Comparison of ENCODE assay signal across 8 cellular contexts in genomic region chr2:216693414-216694100, GRCh38. TPM values are rescaled to one million over a fixed set of nuclear protein-coding genes. Genes with fewer than 3 reads are reported as not detected.
DNase-seq lines count a peak whose midpoint lies in the region; ATAC-seq, FAIRE-seq and TF ChIP-seq lines count a peak whose summit lies in the region.

No MANE protein-coding gene starts in this region.

- peak overlapping the region; percentile 100 for H3K4me2 ChIP-seq in MM.1S (ENCODE audit: low read depth, low read length)
- H3K4me2 ChIP-seq in neural cell (ENCODE audit: low read length) = peak overlapping the region; percentile 79

- TF ChIP-seq CTCF in CD8-positive, alpha-beta T cell (IDR thresholded peaks at IDR 0.05) = no peak
- TF ChIP-seq CTCF in MM.1S (IDR thresholded peaks at IDR 0.05; ENCODE audit: low read length) (no peak), colonic mucosa (IDR thresholded peaks at IDR 0.05) (no peak), neural cell (IDR thresholded peaks at IDR 0.05; ENCODE audit: poor library complexity, severe bottlenecking) (no peak)

- intact Hi-C loops in CD8-positive, alpha-beta T cell (cut with DNase I, micrococcal nuclease) = loop anchor here in 1 of 2 experiments (10.0 kb wide), 1 partner anchor 471 kb away; no protein-coding TSS in a partner anchor
- intact Hi-C loops in colonic mucosa (cut with DNase I) = loop anchor here (10.0 kb wide), 2 partner anchors 361 to 471 kb away; no protein-coding TSS in a partner anchor

- peak overlapping the region; percentile 45 for H3K4me3 ChIP-seq in CD8-positive, alpha-beta T cell (ENCODE audit: low read depth, low read length)
- H3K4me3 ChIP-seq in MM.1S (ENCODE audit: low read length) (peak overlapping the region; percentile 69), colonic mucosa (peak overlapping the region; percentile 35), neural cell (ENCODE audit: low read length) (peak overlapping the region; percentile 79)

- H3F3A ChIP-seq in MM.1S (ENCODE audit: insufficient read depth, low read length) (peaks cover 7% of the 10 kb centered on the region; the same call in 1 of the 2 replicates), neural cell (ENCODE audit: insufficient read depth, low read length, poor library complexity, severe bottlenecking) (peaks cover 8% of the 10 kb centered on the region)

- H3K9ac ChIP-seq in MM.1S (ENCODE audit: low read length) (no peak overlapping the region), colonic mucosa (ENCODE audit: low read depth in 2 of 2, low read length in 2 of 2) (peak overlapping the region; percentile 46 to 64), neural cell (ENCODE audit: low read length) (peak overlapping the region; percentile 59)

- ATAC-seq in CD8-positive, alpha-beta T cell = no peak
- no peak for ATAC-seq in HG03108 (IDR thresholded peaks at IDR 0.05; ENCODE audit: unreplicated experiment)

- peak overlapping the region; percentile 84 for H3K4me3 Mint-ChIP-seq in CD8-positive, alpha-beta T cell

- H3K27me3 Mint-ChIP-seq in CD8-positive, alpha-beta T cell (ENCODE audit: low read depth) = peaks cover 70% of the 10 kb centered on the region

- H3K79me2 ChIP-seq in MM.1S (ENCODE audit: low read length) (no peaks in the 10 kb centered on the region), neural cell (replicated peaks; ENCODE audit: insufficient read depth, low read length) (no peaks in the 10 kb centered on the region)

- no peaks in the 10 kb centered on the region for H3K36me3 Mint-ChIP-seq in CD8-positive, alpha-beta T cell

- no peak overlapping the region for H3K27ac ChIP-seq in CD8-positive, alpha-beta T cell (ENCODE audit: low read depth, low read length)
- no peak overlapping the region for H3K27ac ChIP-seq in MM.1S (ENCODE audit: low read length)
- H3K27ac ChIP-seq in colonic mucosa = peak overlapping the region; percentile 54
- H3K27ac ChIP-seq in neural cell (ENCODE audit: low read length) = no peak overlapping the region

- no peak for DNase-seq in CD8-positive, alpha-beta T cell
- DNase-seq in MM.1S = no peak
- DNase-seq in colonic mucosa = no peak
- DNase-seq in dedifferentiated amniotic fluid mesenchymal stem cell (ENCODE audit: extremely low spot score) = no peak
- no peak for DNase-seq in EL
- no peak for DNase-seq in urothelium cell line (ENCODE audit: low spot score)

- H3K9me2 ChIP-seq in MM.1S (replicated peaks; ENCODE audit: insufficient read depth, low read length) (no peaks in the 10 kb centered on the region), neural cell (ENCODE audit: insufficient read depth, low read length) (no peaks in the 10 kb centered on the region)

- CTCF ChIA-PET in CD8-positive, alpha-beta T cell (lab: Charles Lee) = interaction anchor here (1.0 to 1.5 kb wide), 5 partner anchors 10 to 1062 kb away, joined by 3 to 6 read pairs (median 4); no protein-coding TSS in a partner anchor

- no peak overlapping the region for H3K27ac Mint-ChIP-seq in CD8-positive, alpha-beta T cell

- H3K4me1 Mint-ChIP-seq in CD8-positive, alpha-beta T cell (ENCODE audit: low read depth) = peaks cover 34% of the 10 kb centered on the region

- TF ChIP-seq EP300 in neural cell (conservative IDR thresholded peaks at IDR 0.05; ENCODE audit: poor library complexity, severe bottlenecking) = no peak

- POLR2A ChIA-PET in CD8-positive, alpha-beta T cell (lab: Charles Lee) = no interaction called here

- H3K9me3 Mint-ChIP-seq in CD8-positive, alpha-beta T cell = no peaks in the 10 kb centered on the region

- peaks cover 15% of the 10 kb centered on the region for H3K27me3 ChIP-seq in CD8-positive, alpha-beta T cell (ENCODE audit: insufficient read depth, low read length)
- H3K27me3 ChIP-seq in MM.1S (replicated peaks; ENCODE audit: insufficient read depth, low read length) = peaks cover 20% of the 10 kb centered on the region
- peaks cover 44% of the 10 kb centered on the region for H3K27me3 ChIP-seq in colonic mucosa
- H3K27me3 ChIP-seq in neural cell (ENCODE audit: insufficient read depth, low read depth, low read length) = peaks cover 22% of the 10 kb centered on the region

- no peak for TF ChIP-seq RAD21 in neural cell (conservative IDR thresholded peaks at IDR 0.05)

- no peak for FAIRE-seq in urothelium cell line (lab: Jason Lieb, UNC)

- H4K20me1 ChIP-seq in MM.1S (ENCODE audit: insufficient read depth, low read length) (no peaks in the 10 kb centered on the region), neural cell (ENCODE audit: insufficient read depth) (no peaks in the 10 kb centered on the region)

- H3K4me1 ChIP-seq in CD8-positive, alpha-beta T cell (ENCODE audit: insufficient read depth, low read length) = peaks cover 38% of the 10 kb centered on the region
- no peaks in the 10 kb centered on the region for H3K4me1 ChIP-seq in MM.1S (ENCODE audit: low read length)
- H3K4me1 ChIP-seq in colonic mucosa = no peaks in the 10 kb centered on the region

- H2AFZ ChIP-seq in MM.1S (ENCODE audit: low read length) (peak overlapping the region; percentile 99; the same call in 1 of the 2 replicates), neural cell (ENCODE audit: low read depth, low read length) (no peak overlapping the region)

- H3K9me3 ChIP-seq in CD8-positive, alpha-beta T cell (ENCODE audit: low read length) = no peaks in the 10 kb centered on the region
- H3K9me3 ChIP-seq in MM.1S (replicated peaks; ENCODE audit: insufficient read depth, low read length) = no peaks in the 10 kb centered on the region
- H3K9me3 ChIP-seq in colonic mucosa = no peaks in the 10 kb centered on the region
- H3K9me3 ChIP-seq in neural cell (ENCODE audit: low read length) = no peaks in the 10 kb centered on the region

- no peaks in the 10 kb centered on the region for H3K36me3 ChIP-seq in CD8-positive, alpha-beta T cell (ENCODE audit: insufficient read depth, low read length)
- H3K36me3 ChIP-seq in MM.1S (replicated peaks; ENCODE audit: insufficient read depth, low read length) (no peaks in the 10 kb centered on the region), colonic mucosa (no peaks in the 10 kb centered on the region), neural cell (ENCODE audit: insufficient read depth, low read length) (no peaks in the 10 kb centered on the region)

TF ChIP-seq in neural cell, 6 proteins besides CTCF, POLR2A, EP300 and RAD21:
- TF ChIP-seq TAF1 (IDR thresholded peaks at IDR 0.05; ENCODE audit: low read depth) = no peak
- TF ChIP-seq, protein P1, sequence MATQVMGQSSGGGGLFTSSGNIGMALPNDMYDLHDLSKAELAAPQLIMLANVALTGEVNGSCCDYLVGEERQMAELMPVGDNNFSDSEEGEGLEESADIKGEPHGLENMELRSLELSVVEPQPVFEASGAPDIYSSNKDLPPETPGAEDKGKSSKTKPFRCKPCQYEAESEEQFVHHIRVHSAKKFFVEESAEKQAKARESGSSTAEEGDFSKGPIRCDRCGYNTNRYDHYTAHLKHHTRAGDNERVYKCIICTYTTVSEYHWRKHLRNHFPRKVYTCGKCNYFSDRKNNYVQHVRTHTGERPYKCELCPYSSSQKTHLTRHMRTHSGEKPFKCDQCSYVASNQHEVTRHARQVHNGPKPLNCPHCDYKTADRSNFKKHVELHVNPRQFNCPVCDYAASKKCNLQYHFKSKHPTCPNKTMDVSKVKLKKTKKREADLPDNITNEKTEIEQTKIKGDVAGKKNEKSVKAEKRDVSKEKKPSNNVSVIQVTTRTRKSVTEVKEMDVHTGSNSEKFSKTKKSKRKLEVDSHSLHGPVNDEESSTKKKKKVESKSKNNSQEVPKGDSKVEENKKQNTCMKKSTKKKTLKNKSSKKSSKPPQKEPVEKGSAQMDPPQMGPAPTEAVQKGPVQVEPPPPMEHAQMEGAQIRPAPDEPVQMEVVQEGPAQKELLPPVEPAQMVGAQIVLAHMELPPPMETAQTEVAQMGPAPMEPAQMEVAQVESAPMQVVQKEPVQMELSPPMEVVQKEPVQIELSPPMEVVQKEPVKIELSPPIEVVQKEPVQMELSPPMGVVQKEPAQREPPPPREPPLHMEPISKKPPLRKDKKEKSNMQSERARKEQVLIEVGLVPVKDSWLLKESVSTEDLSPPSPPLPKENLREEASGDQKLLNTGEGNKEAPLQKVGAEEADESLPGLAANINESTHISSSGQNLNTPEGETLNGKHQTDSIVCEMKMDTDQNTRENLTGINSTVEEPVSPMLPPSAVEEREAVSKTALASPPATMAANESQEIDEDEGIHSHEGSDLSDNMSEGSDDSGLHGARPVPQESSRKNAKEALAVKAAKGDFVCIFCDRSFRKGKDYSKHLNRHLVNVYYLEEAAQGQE (IDR thresholded peaks at IDR 0.05; ENCODE audit: borderline replicate concordance) = no peak
- TF ChIP-seq POLR2AphosphoS5 (IDR thresholded peaks at IDR 0.05) = no peak
- TF ChIP-seq EZH2 (IDR thresholded peaks at IDR 0.05; ENCODE audit: borderline replicate concordance, insufficient read depth, low read length, poor library complexity, severe bottlenecking) = no peak
- TF ChIP-seq MXI1 (conservative IDR thresholded peaks at IDR 0.05; ENCODE audit: poor library complexity, severe bottlenecking) = no peak
- TF ChIP-seq SMC3 (conservative IDR thresholded peaks at IDR 0.05; ENCODE audit: poor library complexity) = no peak

RNA-seq across cellular contexts. Expression of gene IGFBP5, which starts 1.8 kb away (rescaled TPM):
- total RNA-seq in CD8-positive, alpha-beta T cell = not detected
- total RNA-seq in colonic mucosa = 10 to 100 TPM; 44.6 to 68.2 TPM
- 1.6 and 2.1 TPM in 2 replicates for polyA plus RNA-seq in neural cell
- polyA minus RNA-seq in neural cell = 1.9 TPM in 2 replicates

Comparison
In these comparisons a context has a peak if more than half of its experiments do, and no peak if none do; other contexts are left out.
1. RNA of gene IGFBP5, which starts 1.8 kb away (total RNA-seq): 44.6 to 68.2 TPM in colonic mucosa; not detected in CD8-positive, alpha-beta T cell; every median in the first group is over 10 times any median in the second.
2. Peak in every context shown above with its lines, with median percentiles within 50 percentile points of each other: H3K4me3 ChIP-seq.